17 cellular contexts compared by ENCODE assay signal in genomic region chr3:46086083-46086437, GRCh38. TPM values are rescaled to one million over a fixed set of nuclear protein-coding genes. Genes with fewer than 3 reads are reported as not detected.
DNase-seq lines count a peak whose midpoint lies in the region; ATAC-seq and TF ChIP-seq lines count a peak whose summit lies in the region.
"Had no signal": no experiment of that assay in that cellular context is flagged by ENCODE, and none has a peak within 500 bp of the region (broad histone marks: within the 10 kb centered on the region; RNA-seq: fewer than 3 reads in every experiment).

No MANE protein-coding gene starts in this region.

- no peak overlapping the region for H4K12ac ChIP-seq in trophoblast cell (ENCODE audit: low read depth, low read length)

- peaks cover 18 to 98% (median 30%) of the 10 kb centered on the region in 10 experiments for H3K4me1 ChIP-seq in BLaER1 treated with 17β-estradiol and CSF1 and Interleukin-3, amounts not matched to agents 10 nM and 100 nM
- H3K4me1 ChIP-seq in MM.1S (ENCODE audit: low read length) (peaks cover 34% of the 10 kb centered on the region), trophoblast cell (ENCODE audit: control insufficient read depth in 1 of 2, insufficient read depth in 2 of 2, low read length in 2 of 2) (peaks cover 8 to 17% of the 10 kb centered on the region in 2 experiments)

- peaks cover 18% of the 10 kb centered on the region for H3K79me1 ChIP-seq in trophoblast cell (ENCODE audit: low read length)

- H2BK120ac ChIP-seq in trophoblast cell (ENCODE audit: insufficient read depth, low read length, poor library complexity) = no peak overlapping the region

- H3K4me3 ChIP-seq in BLaER1 treated with 17β-estradiol and CSF1 and Interleukin-3, amounts not matched to agents 10 nM and 100 nM = no peak overlapping the region
- H3K4me3 ChIP-seq in MM.1S (ENCODE audit: low read length) = no peak overlapping the region
- no peak overlapping the region for H3K4me3 ChIP-seq in trophoblast cell (ENCODE audit: low read depth, low read length)

- H3K27me3 ChIP-seq in BLaER1 treated with 17β-estradiol and CSF1 and Interleukin-3, amounts not matched to agents 10 nM and 100 nM = no peaks in the 10 kb centered on the region
- no peaks in the 10 kb centered on the region for H3K27me3 ChIP-seq in MM.1S (replicated peaks; ENCODE audit: insufficient read depth, low read length)
- H3K27me3 ChIP-seq in trophoblast cell (ENCODE audit: insufficient read depth, low read length) = no peaks in the 10 kb centered on the region

- no peaks in the 10 kb centered on the region for H3K36me3 ChIP-seq in BLaER1 treated with 17β-estradiol and CSF1 and Interleukin-3, amounts not matched to agents 10 nM and 100 nM
- no peaks in the 10 kb centered on the region for H3K36me3 ChIP-seq in MM.1S (replicated peaks; ENCODE audit: insufficient read depth, low read length)
- H3K36me3 ChIP-seq in trophoblast cell (ENCODE audit: control insufficient read depth in 1 of 2, insufficient read depth in 2 of 2, low read length in 2 of 2) = no peaks in the 10 kb centered on the region

- H3K4ac ChIP-seq in trophoblast cell (ENCODE audit: low read depth, low read length) = no peak overlapping the region

- TF ChIP-seq CTCF in MM.1S (IDR thresholded peaks at IDR 0.05; ENCODE audit: low read length) = no peak

- H3K23ac ChIP-seq in trophoblast cell (ENCODE audit: low read length) = no peak overlapping the region

- H3K79me2 ChIP-seq in MM.1S (ENCODE audit: low read length) (no peaks in the 10 kb centered on the region), trophoblast cell (ENCODE audit: control insufficient read depth, insufficient read depth, low read length, poor library complexity) (peaks cover 2% of the 10 kb centered on the region)

- peak overlapping the region; percentile 6 for H4K8ac ChIP-seq in trophoblast cell (ENCODE audit: low read depth, low read length)

- H3K4me2 ChIP-seq in BLaER1 treated with 17β-estradiol and CSF1 and Interleukin-3, amounts not matched to agents 10 nM and 100 nM = peak overlapping the region in 4 of 11 experiments; percentile 10 to 71 (median 58); a peak in 7 of 22 replicates
- H3K4me2 ChIP-seq in MM.1S (ENCODE audit: low read depth, low read length) = 0 out of 2 replicates have a peak overlapping the region, but pooled peaks have one; percentile 9
- no peak overlapping the region for H3K4me2 ChIP-seq in trophoblast cell (ENCODE audit: low read length)

- H2AK5ac ChIP-seq in trophoblast cell (ENCODE audit: low read length) = peak overlapping the region; percentile 22

- no peaks in the 10 kb centered on the region for H4K20me1 ChIP-seq in BLaER1 treated with 17β-estradiol and CSF1 and Interleukin-3, amounts not matched to agents 10 nM and 100 nM
- no peaks in the 10 kb centered on the region for H4K20me1 ChIP-seq in MM.1S (ENCODE audit: insufficient read depth, low read length)

- no CpG with 5 or more reads among the region's 4 CpGs for WGBS in trophoblast cell (ENCODE audit: extremely low coverage, insufficient coverage, insufficient read length)

- H3K9me2 ChIP-seq in MM.1S (replicated peaks; ENCODE audit: insufficient read depth, low read length) = no peaks in the 10 kb centered on the region

- 0 out of 2 replicates have a peak, but pooled peaks cover under 1% of the 10 kb centered on the region for H3F3A ChIP-seq in MM.1S (ENCODE audit: insufficient read depth, low read length)

- H3K9ac ChIP-seq in BLaER1 treated with 17β-estradiol and CSF1 and Interleukin-3, amounts not matched to agents 10 nM and 100 nM = peak overlapping the region in 1 of 11 experiments; percentile 7; a peak in 1 of 22 replicates
- H3K9ac ChIP-seq in MM.1S (ENCODE audit: low read length) = no peak overlapping the region
- H3K9ac ChIP-seq in trophoblast cell (ENCODE audit: low read length) = no peak overlapping the region

- H2AFZ ChIP-seq in MM.1S (ENCODE audit: low read length) (no peak overlapping the region), trophoblast cell (ENCODE audit: insufficient read depth, low read length, poor library complexity) (no peak overlapping the region)

- peak overlapping the region in 6 of 11 experiments; percentile 0 to 100 (median 17); a peak in 4 of 22 replicates for H3K27ac ChIP-seq in BLaER1 treated with 17β-estradiol and CSF1 and Interleukin-3, amounts not matched to agents 10 nM and 100 nM
- H3K27ac ChIP-seq in MM.1S (ENCODE audit: low read length) (no peak overlapping the region), trophoblast cell (ENCODE audit: low read depth, low read length) (no peak overlapping the region)

- no peak overlapping the region for H3K18ac ChIP-seq in trophoblast cell (ENCODE audit: low read length)

- ATAC-seq in HG03135 (IDR thresholded peaks at IDR 0.05; ENCODE audit: unreplicated experiment) = no peak
- ATAC-seq: CD8-positive, alpha-beta T cell had no signal

- peak overlapping the region; percentile 57 for H4K91ac ChIP-seq in trophoblast cell (ENCODE audit: low read depth, low read length)

- no peak overlapping the region for H3K14ac ChIP-seq in trophoblast cell (ENCODE audit: low read length)

- H2BK12ac ChIP-seq in trophoblast cell (ENCODE audit: low read length) = peak overlapping the region; percentile 41

- no peak overlapping the region for H2BK5ac ChIP-seq in trophoblast cell (ENCODE audit: low read depth, low read length, poor library complexity)

- H3K9me3 ChIP-seq in BLaER1 treated with 17β-estradiol and CSF1 and Interleukin-3, amounts not matched to agents 10 nM and 100 nM (replicated peaks in 1 of 11) = no peaks in the 10 kb centered on the region
- H3K9me3 ChIP-seq in MM.1S (replicated peaks; ENCODE audit: insufficient read depth, low read length) (no peaks in the 10 kb centered on the region), trophoblast cell (ENCODE audit: insufficient read depth, low read depth, low read length) (peaks cover 1% of the 10 kb centered on the region)

- peak; percentile 52 for DNase-seq in activated CD8-positive, alpha-beta memory T cell treated with anti-CD3 and anti-CD28 coated beads for 24 hours
- no peak for DNase-seq in activated CD8-positive, alpha-beta memory T cell treated with anti-CD3 and anti-CD28 coated beads, Interleukin-2, amount 50 U/mL, for 4 hours
- DNase-seq in MM.1S (no peak), trophoblast cell (no peak), DMS53 (lab: John Stamatoyannopoulos, UW) (no peak), AG08396 (ENCODE audit: low spot score) (no peak)
- DNase-seq: 8988T, C1 segment of cervical spinal cord, COR-L47, DMS153, DND-41, GDM1, HCEC 1CT, HFFc6 had no signal

RNA-seq across cellular contexts. Expression of gene XCR1, which starts 58.8 kb away (rescaled TPM):
- polyA plus RNA-seq in trophoblast cell (2013) = 27.3 and 34.3 TPM in 2 replicates

Comparison
In these comparisons a context has a peak if more than half of its experiments do, and no peak if none do; other contexts are left out.
1. H3K27ac ChIP-seq: peak in BLaER1 treated with 17β-estradiol and CSF1 and Interleukin-3, amounts not matched to agents 10 nM and 100 nM (6 of 11); none in MM.1S (single experiment) and trophoblast cell (single experiment).